Comparison of ENCODE assay signal across 8 cellular contexts in genomic region chr6:12060780-12061619, GRCh38. TPM values are rescaled to one million over a fixed set of nuclear protein-coding genes. Genes with fewer than 3 reads are reported as not detected.
DNase-seq lines count a peak whose midpoint lies in the region; ATAC-seq and TF ChIP-seq lines count a peak whose summit lies in the region.

No MANE protein-coding gene starts in this region.

- BruUV-seq in Calu3 (replicated peaks; lab: Mats Ljungman, UMichigan): no TSS peak

- CTCF ChIA-PET in Calu3 (lab: Charles Lee): no interaction called here

- intact Hi-C loops in Calu3 (cut with micrococcal nuclease; ENCODE audit: unreplicated experiment): no loop called here
- intact Hi-C loops in dorsolateral prefrontal cortex (cut with DNase I): no loop called here

- no peaks in the 10 kb centered on the region for H3K27me3 ChIP-seq in dorsolateral prefrontal cortex

- peak overlapping the region; percentile 29 to 70 (median 51) for H3K4me3 ChIP-seq in dorsolateral prefrontal cortex

- H3K9me3 Mint-ChIP-seq in Calu3 (ENCODE audit: low read depth, unreplicated experiment): no peaks in the 10 kb centered on the region
- no peaks in the 10 kb centered on the region for H3K9me3 Mint-ChIP-seq in mesothelial cell of epicardium

- TF ChIP-seq CTCF in Calu3 (IDR thresholded peaks at IDR 0.05; ENCODE audit: unreplicated experiment) (no peak), dorsolateral prefrontal cortex (IDR thresholded peaks at IDR 0.05 in 54 of 56, conservative IDR thresholded peaks at IDR 0.05 in 2 of 56; ENCODE audit: low read depth in 1 of 56, partially characterized antibody in 56 of 56) (no peak), mesothelial cell of epicardium (IDR thresholded peaks at IDR 0.05; ENCODE audit: unreplicated experiment) (no peak)

- H3K27ac ChIP-seq in dorsolateral prefrontal cortex: peak overlapping the region in 53 of 59 donors; percentile 14 to 85 (median 60)

- peak overlapping the region; percentile 83 for H3K27ac Mint-ChIP-seq in Calu3 (ENCODE audit: unreplicated experiment)
- no peak overlapping the region for H3K27ac Mint-ChIP-seq in mesothelial cell of epicardium

- H3K4me3 Mint-ChIP-seq in Calu3 (ENCODE audit: low read depth, unreplicated experiment) (peak overlapping the region; percentile 79), mesothelial cell of epicardium (peak overlapping the region; percentile 18)

- peaks cover 31% of the 10 kb centered on the region for H3K4me1 Mint-ChIP-seq in Calu3 (ENCODE audit: low read depth, unreplicated experiment)
- peaks cover 25% of the 10 kb centered on the region for H3K4me1 Mint-ChIP-seq in mesothelial cell of epicardium

- H3K27me3 Mint-ChIP-seq in Calu3 (ENCODE audit: unreplicated experiment): no peaks in the 10 kb centered on the region
- H3K27me3 Mint-ChIP-seq in mesothelial cell of epicardium (ENCODE audit: low read depth): no peaks in the 10 kb centered on the region

- ATAC-seq in GM21786 (IDR thresholded peaks at IDR 0.05; ENCODE audit: unreplicated experiment): peak; percentile 78

- H3K36me3 Mint-ChIP-seq in Calu3 (ENCODE audit: insufficient read depth, unreplicated experiment) (no peaks in the 10 kb centered on the region), mesothelial cell of epicardium (no peaks in the 10 kb centered on the region)

- DNase-seq in Calu3 (peak; percentile 66), NCI-H1436 treated with DMSO at 0.1 percent for 48 hours (lab: John Stamatoyannopoulos, UW) (peak; percentile 42), dorsolateral prefrontal cortex (peak in 9 of 10 donors; percentile 40 to 86 (median 77)), mesothelial cell of epicardium (ENCODE audit: low spot score in 2 of 2, unreplicated experiment in 2 of 2) (no peak), DMS53 treated with DMSO at 0.1 percent for 48 hours (lab: John Stamatoyannopoulos, UW; ENCODE audit: unreplicated experiment) (no peak)
- DNase-seq in activated CD4-positive, alpha-beta T cell treated with anti-CD3 and anti-CD28 coated beads, Interleukin-2, amount 50 U/mL, for 48 hours: peak; percentile 67 to 78
- DNase-seq in stimulated activated CD8-positive, alpha-beta memory T cell treated with anti-CD3 and anti-CD28 coated beads, Interleukin-4, amount 100 ng/mL, for 48 hours: peak; percentile 80

RNA-seq across cellular contexts. Expression of gene HIVEP1, which starts 48.9 kb away (rescaled TPM):
- total RNA-seq in Calu3 (2022): 16.1 and 16.2 TPM in 2 replicates
- 10 to 100 TPM; 24.9 to 56.3 (median 41.0) TPM for total RNA-seq in dorsolateral prefrontal cortex
- total RNA-seq in mesothelial cell of epicardium: 63.4 to 69.4 TPM (median 64.0 TPM) in 3 replicates

Comparison
In these comparisons a context has a peak if more than half of its experiments do, and no peak if none do; other contexts are left out.
1. DNase-seq: peak in Calu3 (single experiment), NCI-H1436 treated with DMSO at 0.1 percent for 48 hours (single experiment), activated CD4-positive, alpha-beta T cell treated with anti-CD3 and anti-CD28 coated beads, Interleukin-2, amount 50 U/mL, for 48 hours (2 of 2), dorsolateral prefrontal cortex (9 of 10) and stimulated activated CD8-positive, alpha-beta memory T cell treated with anti-CD3 and anti-CD28 coated beads, Interleukin-4, amount 100 ng/mL, for 48 hours (single experiment); none in mesothelial cell of epicardium (0 of 2) and DMS53 treated with DMSO at 0.1 percent for 48 hours (single experiment).